9 cellular contexts compared by ENCODE assay signal in the genomic region with DNA sequence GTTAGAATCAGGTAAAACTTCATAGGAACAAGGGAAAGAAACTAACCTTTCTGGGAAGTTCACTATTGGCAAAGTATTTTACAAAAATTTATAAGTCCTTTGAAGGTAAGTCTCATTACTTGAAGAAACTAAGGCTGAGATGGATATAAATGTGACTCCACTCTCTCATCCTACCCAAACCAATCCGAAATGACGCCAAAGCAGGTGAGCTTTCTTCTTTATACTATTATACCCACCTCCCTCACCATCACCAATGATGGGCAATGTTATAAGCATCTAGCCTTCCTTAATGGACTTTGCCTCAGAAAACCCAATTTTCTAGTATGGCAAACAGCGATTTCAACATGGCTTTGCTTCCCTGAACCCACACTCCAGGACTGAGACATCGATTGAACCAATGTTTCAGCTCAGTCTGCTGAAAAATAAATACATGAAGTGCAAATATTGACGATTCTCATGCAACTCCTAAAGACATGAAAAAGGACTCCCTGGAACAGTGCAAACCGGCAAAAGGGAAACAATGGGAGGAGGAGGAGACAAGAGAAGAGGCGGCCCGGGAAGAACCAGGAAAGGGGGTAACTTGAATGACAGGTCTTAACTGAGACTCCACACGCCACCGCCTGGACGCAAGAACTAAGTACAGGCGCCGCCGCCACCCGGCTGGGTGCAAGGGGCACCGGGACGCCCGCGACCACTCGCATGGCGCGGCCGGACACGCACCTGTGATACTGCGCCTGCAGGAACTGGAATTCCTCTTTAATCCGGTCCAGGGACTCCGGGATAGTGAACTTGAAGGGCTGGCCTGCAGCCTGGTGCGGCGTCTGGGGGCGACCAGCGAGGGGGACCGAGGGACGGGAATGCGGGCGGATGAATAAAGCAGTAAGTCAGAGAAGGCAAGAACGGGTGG. TPM values are rescaled to one million over a fixed set of nuclear protein-coding genes. Genes with fewer than 3 reads are reported as not detected.
A peak's percentile ranks its signal among the peaks of the same experiment; 100 is the strongest.
DNase-seq lines count a peak whose midpoint lies in the region; ATAC-seq and TF ChIP-seq lines count a peak whose summit lies in the region.
"Had no signal": no experiment of that assay in that cellular context is flagged by ENCODE, and none has a peak within 500 bp of the region (broad histone marks: within the 10 kb centered on the region; RNA-seq: fewer than 3 reads in every experiment).

No MANE protein-coding gene starts in this region.

- TF ChIP-seq CTCF in nephron (IDR thresholded peaks at IDR 0.05; ENCODE audit: unreplicated experiment in 3 of 3): peak; percentile 72 to 87 (median 77)
- TF ChIP-seq CTCF in vagina (IDR thresholded peaks at IDR 0.05): peak in 2 of 3 experiments; percentile 66 to 72

- H3K36me3 ChIP-seq in vagina: peaks cover 0 to 8% of the 10 kb centered on the region in 2 donors

- H3K27ac Mint-ChIP-seq in nephron: no peak overlapping the region

- no peaks in the 10 kb centered on the region for H3K27me3 ChIP-seq in vagina

- no peaks in the 10 kb centered on the region for H3K9me3 ChIP-seq in vagina

- H3K4me1 ChIP-seq in vagina: peaks cover 57% of the 10 kb centered on the region

- no peak for TF ChIP-seq POLR2A in vagina (IDR thresholded peaks at IDR 0.05)

- peak overlapping the region; percentile 87 for H3K27ac ChIP-seq in vagina

- intact Hi-C loops in vagina (cut with DNase I): loop anchor here (5.0 to 10.0 kb wide), 4 partner anchors 75 to 162 kb away; no protein-coding TSS in a partner anchor

- DNase-seq in Daoy (ENCODE audit: low read depth) (peak; percentile 88), NCI-H510A (lab: John Stamatoyannopoulos, UW) (peak; percentile 68), globus pallidus (ENCODE audit: low spot score) (peak; percentile 82), vagina (ENCODE audit: extremely low spot score in 2 of 2) (peak in 1 of 2 donors; percentile 94)
- DNase-seq in activated naive CD4-positive, alpha-beta T cell treated with anti-CD3 and anti-CD28 coated beads, Interleukin-2, amount 50 U/mL, for 16 hours: peak; percentile 14

- peaks cover 5% of the 10 kb centered on the region for H3K36me3 Mint-ChIP-seq in nephron (ENCODE audit: low read depth)

- peaks cover 17% of the 10 kb centered on the region for H3K4me1 Mint-ChIP-seq in nephron

- H3K27me3 Mint-ChIP-seq in nephron (ENCODE audit: low read depth): peaks cover 8% of the 10 kb centered on the region

- H3K4me3 ChIP-seq in vagina: peak overlapping the region; percentile 80 to 85

- H3K9me3 Mint-ChIP-seq in nephron: no peaks in the 10 kb centered on the region

- H3K4me3 Mint-ChIP-seq in nephron: no peak overlapping the region

- ATAC-seq in HG03442 (IDR thresholded peaks at IDR 0.05; ENCODE audit: unreplicated experiment) (peak; percentile 20), HG03460 (IDR thresholded peaks at IDR 0.05; ENCODE audit: unreplicated experiment) (no peak)

RNA-seq across cellular contexts. Expression of gene TLE1, which starts 2.5 kb away (rescaled TPM):
- total RNA-seq in Daoy (2014; rRNA removed; shearing (Covaris generic)): 11.3 and 18.5 TPM in 2 replicates
- total RNA-seq in vagina: 75.1 TPM
- total RNA-seq: activated CD8-positive, alpha-beta memory T cell treated with anti-CD3 and anti-CD28 coated beads for 36 hours had no signal
